18 cellular contexts compared by ENCODE assay signal in genomic region chr18:62612721-62613120, GRCh38.
"Had no signal": no experiment of that assay in that cellular context is flagged by ENCODE, and none has a peak within 500 bp of the region (broad histone marks: within the 10 kb centered on the region; RNA-seq: fewer than 3 reads in every experiment).

No MANE protein-coding gene starts in this region.

- H3K4me1 Mint-ChIP-seq: activated CD4-positive, alpha-beta T cell treated with anti-CD3 and anti-CD28 coated beads, Interleukin-2, amount 10 ng/mL, durations not matched to agents 7 days and 5 days; activated naive CD8-positive, alpha-beta T cell treated with anti-CD3 and anti-CD28 coated beads for 36 hours had no signal

- H3K27ac Mint-ChIP-seq: activated CD4-positive, alpha-beta T cell treated with anti-CD3 and anti-CD28 coated beads, Interleukin-2, amount 10 ng/mL, durations not matched to agents 7 days and 5 days; activated naive CD8-positive, alpha-beta T cell treated with anti-CD3 and anti-CD28 coated beads for 36 hours; activated T-cell treated with anti-CD3 and anti-CD28 coated beads, Interleukin-2, amount 50 U/mL, for 72 hours; endodermal cell had no signal

- H3K27me3 ChIP-seq: transverse colon had no signal

- H3K4me3 ChIP-seq: skin epidermis, transverse colon had no signal

- H3K9me3 ChIP-seq: gastrocnemius medialis, lower lobe of right lung, neutrophil, transverse colon had no signal

- H3K27ac ChIP-seq: brain microvascular endothelial cell, gastrocnemius medialis, neutrophil, skin epidermis, transverse colon had no signal

- H3K36me3 Mint-ChIP-seq: activated naive CD8-positive, alpha-beta T cell treated with anti-CD3 and anti-CD28 coated beads for 36 hours had no signal

- H3K4me3 Mint-ChIP-seq: activated CD4-positive, alpha-beta T cell treated with anti-CD3 and anti-CD28 coated beads, Interleukin-2, amount 10 ng/mL, durations not matched to agents 7 days and 5 days; activated naive CD8-positive, alpha-beta T cell treated with anti-CD3 and anti-CD28 coated beads for 36 hours; activated T-cell treated with anti-CD3 and anti-CD28 coated beads, Interleukin-2, amount 50 U/mL, for 72 hours; endodermal cell had no signal

- H3K9me3 Mint-ChIP-seq: activated CD4-positive, alpha-beta T cell treated with anti-CD3 and anti-CD28 coated beads, Interleukin-2, amount 10 ng/mL, durations not matched to agents 7 days and 5 days; activated naive CD8-positive, alpha-beta T cell treated with anti-CD3 and anti-CD28 coated beads for 36 hours; activated T-cell treated with anti-CD3 and anti-CD28 coated beads, Interleukin-2, amount 50 U/mL, for 72 hours; endodermal cell had no signal

- DNase-seq: activated CD4-positive, alpha-beta T cell treated with anti-CD3 and anti-CD28 coated beads, Interleukin-2, amount 10 ng/mL, durations not matched to agents 7 days and 5 days; activated CD8-positive, alpha-beta memory T cell treated with anti-CD3 and anti-CD28 coated beads, Interleukin-2, amount 50 U/mL, for 48 hours; activated gamma-delta T cell treated with Interleukin-2 at 50 U/mL for 16 hours; activated naive CD8-positive, alpha-beta T cell treated with anti-CD3 and anti-CD28 coated beads for 36 hours; activated T-cell treated with anti-CD3 and anti-CD28 coated beads, Interleukin-2, amount 50 U/mL, for 72 hours; brain microvascular endothelial cell; erythroblast; gastrocnemius medialis; left cardiac atrium; lower lobe of right lung; stimulated activated CD4-positive, alpha-beta T cell treated with anti-CD3 and anti-CD28 coated beads, Interleukin-15, amount 100 ng/mL, for 24 hours; stimulated activated CD4-positive, alpha-beta T cell treated with anti-CD3 and anti-CD28 coated beads, Interleukin-4, amount 100 ng/mL, for 1 hour; stimulated activated naive CD4-positive, alpha-beta T cell treated with Interleukin-2 at 50 U/mL for 16 hours; transverse colon had no signal

- H3K36me3 ChIP-seq: brain microvascular endothelial cell, gastrocnemius medialis, heart right ventricle, lower lobe of right lung, neutrophil, transverse colon had no signal

- ATAC-seq: activated T-cell treated with anti-CD3 and anti-CD28 coated beads, Interleukin-2, amount 50 U/mL, for 72 hours had no signal
